In the genomic region with DNA sequence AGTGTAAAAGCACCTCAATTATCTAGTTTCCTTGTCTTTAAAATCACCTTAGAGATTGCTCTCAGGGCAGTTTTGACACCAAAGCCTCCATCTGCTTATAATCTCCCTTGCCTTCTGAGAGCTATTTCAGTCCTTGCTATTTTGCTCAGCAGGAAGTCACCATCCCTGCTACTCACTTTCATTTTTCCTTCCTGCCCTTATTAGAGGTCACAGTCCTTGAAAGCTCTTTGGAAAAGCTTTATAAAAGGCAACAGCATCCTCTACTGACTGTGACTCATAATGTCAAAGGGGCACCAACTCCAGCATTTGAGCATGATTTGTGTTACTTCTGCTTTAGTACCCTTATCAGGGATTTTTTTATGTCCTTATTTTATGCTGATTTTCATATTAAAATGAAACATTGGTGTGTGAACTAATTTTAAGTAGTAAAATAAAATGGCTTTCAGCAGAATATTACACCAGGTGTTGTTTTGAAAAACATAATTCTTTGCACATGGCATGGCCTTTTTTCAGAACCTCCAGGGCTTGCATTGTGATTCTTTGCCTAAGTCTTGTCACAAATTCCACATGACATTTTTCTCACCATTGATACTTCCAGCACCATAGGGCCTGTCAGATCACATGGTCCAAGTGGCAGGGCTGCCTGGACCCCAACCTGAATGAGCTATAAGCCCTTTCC, we compare ENCODE assay signal across 8 cellular contexts.
A peak's percentile ranks its signal among the peaks of the same experiment; 100 is the strongest.
DNase-seq lines count a peak whose midpoint lies in the region; ATAC-seq and TF ChIP-seq lines count a peak whose summit lies in the region.

No MANE protein-coding gene starts in this region.

- H3K4me3 Mint-ChIP-seq in T-helper 2 cell treated with Interferon-gamma antibody and Interleukin-4, amounts not matched to agents 5 μg/mL and 100 μg/mL, for 36 hours: no peak overlapping the region

- no peak overlapping the region for H3K4me3 ChIP-seq in cardiac fibroblast (replicated peaks in 1 of 2; ENCODE audit: low read depth in 2 of 2, low read length in 2 of 2)

- peaks cover 2% of the 10 kb centered on the region for H3K4me1 Mint-ChIP-seq in T-helper 2 cell treated with Interferon-gamma antibody and Interleukin-4, amounts not matched to agents 5 μg/mL and 100 μg/mL, for 36 hours (ENCODE audit: low read depth)

- in situ Hi-C loops in ACHN (cut with HindIII; ENCODE audit: low pct_ligation_motif_present, low pct_unique_long_range_greater_than_20kb, low sequenced_read_pairs): no loop called here

- no peaks in the 10 kb centered on the region for H3K36me3 Mint-ChIP-seq in T-helper 2 cell treated with Interferon-gamma antibody and Interleukin-4, amounts not matched to agents 5 μg/mL and 100 μg/mL, for 36 hours (ENCODE audit: low read depth)

- no peak overlapping the region for H3K27ac Mint-ChIP-seq in T-helper 2 cell treated with Interferon-gamma antibody and Interleukin-4, amounts not matched to agents 5 μg/mL and 100 μg/mL, for 36 hours

- DNase-seq in ACHN (peak; percentile 90), NCI-H2227 treated with DMSO at 0.1 percent for 48 hours (lab: John Stamatoyannopoulos, UW) (peak; percentile 51), cardiac fibroblast (ENCODE audit: low read depth in 2 of 2) (peak; percentile 76 to 79), lung microvascular endothelial cell (ENCODE audit: low read depth in 2 of 2) (peak; percentile 57 to 69), HuH-7.5 (ENCODE audit: low spot score) (no peak)
- no peak for DNase-seq in T-helper 2 cell treated with Interferon-gamma antibody and Interleukin-4, amounts not matched to agents 5 μg/mL and 100 μg/mL, for 36 hours (ENCODE audit: low spot score)

- TF ChIP-seq CTCF in cardiac fibroblast (IDR thresholded peaks at IDR 0.05; ENCODE audit: low read depth, low read length): peak; percentile 38

- ATAC-seq in GM18907 (IDR thresholded peaks at IDR 0.05; ENCODE audit: unreplicated experiment) (peak; percentile 77), HG03060 (IDR thresholded peaks at IDR 0.05; ENCODE audit: low read depth, unreplicated experiment) (peak; percentile 48)

- no peaks in the 10 kb centered on the region for H3K27me3 Mint-ChIP-seq in T-helper 2 cell treated with Interferon-gamma antibody and Interleukin-4, amounts not matched to agents 5 μg/mL and 100 μg/mL, for 36 hours (ENCODE audit: low read depth)

- H3K9me3 Mint-ChIP-seq in T-helper 2 cell treated with Interferon-gamma antibody and Interleukin-4, amounts not matched to agents 5 μg/mL and 100 μg/mL, for 36 hours: peaks cover 2% of the 10 kb centered on the region

Comparison
In these comparisons a context has a peak if more than half of its experiments do, and no peak if none do; other contexts are left out.
1. DNase-seq: peak in ACHN (single experiment), NCI-H2227 treated with DMSO at 0.1 percent for 48 hours (single experiment), cardiac fibroblast (2 of 2) and lung microvascular endothelial cell (2 of 2); none in HuH-7.5 (single experiment) and T-helper 2 cell treated with Interferon-gamma antibody and Interleukin-4, amounts not matched to agents 5 μg/mL and 100 μg/mL, for 36 hours (single experiment).